Comparison of ENCODE assay signal across 2 cellular contexts in genomic region chr1:46231231-46231630, GRCh38.
TF ChIP-seq lines count a peak whose summit lies in the region.

No MANE protein-coding gene starts in this region.

TF ChIP-seq in HEK293, 187 proteins besides CTCF, POLR2A, EP300 and RAD21:
- peak; percentile 60 for TF ChIP-seq PRDM10 (tag by site-specific recombination; IDR thresholded peaks at IDR 0.05)

TF ChIP-seq in K562, 482 proteins besides CTCF, POLR2A, EP300 and RAD21:
- TF ChIP-seq PRDM10 (IDR thresholded peaks at IDR 0.05; ENCODE audit: partially characterized antibody): peak; percentile 94
